In genomic region chr5:154849791-154850201, GRCh38 we compare ENCODE assay signal across 11 cellular contexts. TPM values are rescaled to one million over a fixed set of nuclear protein-coding genes. Genes with fewer than 3 reads are reported as not detected.
DNase-seq lines count a peak whose midpoint lies in the region; ATAC-seq, FAIRE-seq and TF ChIP-seq lines count a peak whose summit lies in the region.
"Had no signal": no experiment of that assay in that cellular context is flagged by ENCODE, and none has a peak within 500 bp of the region (broad histone marks: within the 10 kb centered on the region; RNA-seq: fewer than 3 reads in every experiment).

No MANE protein-coding gene starts in this region.

- peaks cover 4 to 35% of the 10 kb centered on the region in 2 donors for H3K4me1 ChIP-seq in muscle layer of duodenum (ENCODE audit: control insufficient read depth in 1 of 2, insufficient read depth in 2 of 2, low read length in 2 of 2)
- peaks cover 51% of the 10 kb centered on the region for H3K4me1 ChIP-seq in vagina

- H3K4me3 ChIP-seq in muscle layer of duodenum (ENCODE audit: low read depth in 1 of 2, low read length in 2 of 2): peak overlapping the region; percentile 83 to 84
- H3K4me3 ChIP-seq in vagina: peak overlapping the region; percentile 58 to 71

- no peak for FAIRE-seq in D721Med (lab: Jason Lieb, UNC)

- no peaks in the 10 kb centered on the region for H3K9me3 Mint-ChIP-seq in activated CD4-positive, alpha-beta T cell treated with anti-CD3 and anti-CD28 coated beads, Interleukin-2, amount 10 ng/mL, durations not matched to agents 7 days and 5 days

- H3K27me3 ChIP-seq in muscle layer of duodenum (ENCODE audit: low read depth, low read length) (no peaks in the 10 kb centered on the region), vagina (no peaks in the 10 kb centered on the region)

- peak; percentile 57 for ATAC-seq in Right ventricle myocardium superior (ENCODE audit: poor library complexity)
- ATAC-seq in Right ventricle myocardium inferior: no peak
- no peak for ATAC-seq in GM19328 (IDR thresholded peaks at IDR 0.05; ENCODE audit: unreplicated experiment)

- H3K9me3 ChIP-seq in muscle layer of duodenum (ENCODE audit: control insufficient read depth in 1 of 2, low read length in 2 of 2): no peaks in the 10 kb centered on the region
- H3K9me3 ChIP-seq in vagina: no peaks in the 10 kb centered on the region

- H3K27me3 Mint-ChIP-seq in activated CD4-positive, alpha-beta T cell treated with anti-CD3 and anti-CD28 coated beads, Interleukin-2, amount 10 ng/mL, durations not matched to agents 7 days and 5 days: no peaks in the 10 kb centered on the region

- no peaks in the 10 kb centered on the region for H3K36me3 Mint-ChIP-seq in activated CD4-positive, alpha-beta T cell treated with anti-CD3 and anti-CD28 coated beads, Interleukin-2, amount 10 ng/mL, durations not matched to agents 7 days and 5 days (ENCODE audit: low read depth)

- no peak overlapping the region for H3K27ac Mint-ChIP-seq in activated CD4-positive, alpha-beta T cell treated with anti-CD3 and anti-CD28 coated beads, Interleukin-2, amount 10 ng/mL, durations not matched to agents 7 days and 5 days

- intact Hi-C loops in Right ventricle myocardium superior (cut with DNase I): no loop called here
- intact Hi-C loops in Right ventricle myocardium inferior (cut with DNase I): loop anchor here (10.0 kb wide), 1 partner anchor 375 kb away; the partner anchor contains the start of gene HAND1
- intact Hi-C loops in vagina (cut with DNase I): no loop called here

- H3K27ac ChIP-seq in muscle layer of duodenum (ENCODE audit: low read length): peak overlapping the region; percentile 34
- peak overlapping the region; percentile 89 for H3K27ac ChIP-seq in vagina
- H3K27ac ChIP-seq: epithelial cell of prostate, WERI-Rb-1 had no signal

- POLR2A ChIA-PET in activated CD4-positive, alpha-beta T cell treated with anti-CD3 and anti-CD28 coated beads, Interleukin-2, amount 10 ng/mL, durations not matched to agents 7 days and 5 days (lab: Charles Lee): no interaction called here

- no peaks in the 10 kb centered on the region for H3K36me3 ChIP-seq in muscle layer of duodenum (ENCODE audit: control insufficient read depth in 1 of 2, insufficient read depth in 2 of 2, low read length in 2 of 2)
- no peaks in the 10 kb centered on the region for H3K36me3 ChIP-seq in vagina
- H3K36me3 ChIP-seq: WERI-Rb-1 had no signal

- CTCF ChIA-PET in activated CD4-positive, alpha-beta T cell treated with anti-CD3 and anti-CD28 coated beads, Interleukin-2, amount 10 ng/mL, durations not matched to agents 7 days and 5 days (lab: Charles Lee): interaction anchor here (0.7 to 1.7 kb wide), 3 partner anchors 10 to 28 kb away, joined by 3 to 6 read pairs (median 3); no protein-coding TSS in a partner anchor

- H3K4me1 Mint-ChIP-seq in activated CD4-positive, alpha-beta T cell treated with anti-CD3 and anti-CD28 coated beads, Interleukin-2, amount 10 ng/mL, durations not matched to agents 7 days and 5 days: peaks cover 3% of the 10 kb centered on the region

- TF ChIP-seq POLR2A in erythroblast (IDR thresholded peaks at IDR 0.05; ENCODE audit: low read length) (no peak), vagina (IDR thresholded peaks at IDR 0.05) (no peak)

- no peak overlapping the region for H3K4me3 Mint-ChIP-seq in activated CD4-positive, alpha-beta T cell treated with anti-CD3 and anti-CD28 coated beads, Interleukin-2, amount 10 ng/mL, durations not matched to agents 7 days and 5 days

- no peak for DNase-seq in Right ventricle myocardium superior
- DNase-seq in Right ventricle myocardium inferior (ENCODE audit: missing footprints): no peak
- peak; percentile 22 to 39 for DNase-seq in erythroblast (lab: John Stamatoyannopoulos, UW)
- DNase-seq in vagina (ENCODE audit: extremely low spot score in 2 of 2): no peak
- DNase-seq in activated CD4-positive, alpha-beta T cell treated with anti-CD3 and anti-CD28 coated beads, Interleukin-2, amount 10 ng/mL, durations not matched to agents 7 days and 5 days: no peak
- no peak for DNase-seq in D721Med (ENCODE audit: insufficient read length, low spot score)
- DNase-seq: NCI-H1092, WERI-Rb-1 had no signal

- TF ChIP-seq CTCF in vagina (IDR thresholded peaks at IDR 0.05) (no peak), D721Med (IDR thresholded peaks at IDR 0.05; ENCODE audit: insufficient read depth, missing control alignments) (no peak)

RNA-seq across cellular contexts. Expression of gene FAXDC2, which starts 0.6 kb away (rescaled TPM):
- 24.1 TPM for total RNA-seq in Right ventricle myocardium superior
- 27.6 TPM for total RNA-seq in Right ventricle myocardium inferior
- total RNA-seq in vagina: 35.4 TPM
- not detected for total RNA-seq in activated CD4-positive, alpha-beta T cell treated with anti-CD3 and anti-CD28 coated beads, Interleukin-2, amount 10 ng/mL, durations not matched to agents 7 days and 5 days

RNA-seq across cellular contexts. Expression of gene CNOT8, which starts 8.6 kb away (rescaled TPM):
- total RNA-seq in Right ventricle myocardium superior (26.8 TPM), Right ventricle myocardium inferior (26.3 TPM), vagina (62.1 TPM)
- total RNA-seq in activated CD4-positive, alpha-beta T cell treated with anti-CD3 and anti-CD28 coated beads, Interleukin-2, amount 10 ng/mL, durations not matched to agents 7 days and 5 days: 10 to 100 TPM; 78.7 to 84.7 TPM

Comparison
In these comparisons a context has a peak if more than half of its experiments do, and no peak if none do; other contexts are left out.
1. DNase-seq: peak in erythroblast (2 of 2); none in Right ventricle myocardium superior (single experiment), Right ventricle myocardium inferior (single experiment), vagina (0 of 2), activated CD4-positive, alpha-beta T cell treated with anti-CD3 and anti-CD28 coated beads, Interleukin-2, amount 10 ng/mL, durations not matched to agents 7 days and 5 days (single experiment) and D721Med (single experiment).
2. RNA of gene FAXDC2, which starts 0.6 kb away (total RNA-seq): 35.4 TPM in vagina (single experiment), 27.6 TPM in Right ventricle myocardium inferior (single experiment) and 24.1 TPM in Right ventricle myocardium superior (single experiment); not detected in activated CD4-positive, alpha-beta T cell treated with anti-CD3 and anti-CD28 coated beads, Interleukin-2, amount 10 ng/mL, durations not matched to agents 7 days and 5 days; every median in the first group is over 10 times any median in the second.